Comparison of ENCODE assay signal across 9 cellular contexts in the genomic region with DNA sequence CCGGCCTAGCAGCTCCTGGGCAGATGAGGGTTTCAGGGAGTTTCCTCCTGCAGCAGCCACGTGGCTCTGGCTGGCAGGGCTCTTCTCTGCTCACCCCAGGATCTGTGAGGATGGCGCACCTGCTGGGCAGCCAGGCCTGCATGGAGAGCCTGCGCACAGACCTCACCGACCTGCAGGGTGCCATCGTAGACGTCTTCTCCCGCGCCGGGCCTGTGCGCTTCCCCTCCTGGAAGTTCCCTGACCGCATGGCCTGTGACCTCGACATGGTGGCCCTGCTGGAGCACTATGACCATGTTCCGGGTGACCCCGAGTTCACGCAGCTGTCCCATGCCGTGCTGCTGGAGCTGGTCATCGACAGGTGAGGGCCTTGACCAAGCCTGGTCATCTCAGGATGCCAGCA.
"Had no signal": no experiment of that assay in that cellular context is flagged by ENCODE, and none has a peak within 500 bp of the region (broad histone marks: within the 10 kb centered on the region; RNA-seq: fewer than 3 reads in every experiment).

No MANE protein-coding gene starts in this region.

- H3K4me3 Mint-ChIP-seq: HFFc6, IgD-negative memory B cell had no signal

- ATAC-seq: HCT116, HepG2 had no signal

- H3K9me3 Mint-ChIP-seq: HFFc6, IgD-negative memory B cell had no signal

- DNase-seq: GOT3, H7, HFFc6, KBM-7 had no signal

- H3K9me3 ChIP-seq: HAP-1 had no signal

- H3K27me3 Mint-ChIP-seq: IgD-negative memory B cell had no signal

- H3K4me3 ChIP-seq: HAP-1 had no signal

- H3K36me3 ChIP-seq: HAP-1 had no signal

- H3K27ac Mint-ChIP-seq: HFFc6, IgD-negative memory B cell had no signal

- H3K27ac ChIP-seq: HL-60 had no signal

- H3K4me1 ChIP-seq: HAP-1 had no signal
